In the genomic region with DNA sequence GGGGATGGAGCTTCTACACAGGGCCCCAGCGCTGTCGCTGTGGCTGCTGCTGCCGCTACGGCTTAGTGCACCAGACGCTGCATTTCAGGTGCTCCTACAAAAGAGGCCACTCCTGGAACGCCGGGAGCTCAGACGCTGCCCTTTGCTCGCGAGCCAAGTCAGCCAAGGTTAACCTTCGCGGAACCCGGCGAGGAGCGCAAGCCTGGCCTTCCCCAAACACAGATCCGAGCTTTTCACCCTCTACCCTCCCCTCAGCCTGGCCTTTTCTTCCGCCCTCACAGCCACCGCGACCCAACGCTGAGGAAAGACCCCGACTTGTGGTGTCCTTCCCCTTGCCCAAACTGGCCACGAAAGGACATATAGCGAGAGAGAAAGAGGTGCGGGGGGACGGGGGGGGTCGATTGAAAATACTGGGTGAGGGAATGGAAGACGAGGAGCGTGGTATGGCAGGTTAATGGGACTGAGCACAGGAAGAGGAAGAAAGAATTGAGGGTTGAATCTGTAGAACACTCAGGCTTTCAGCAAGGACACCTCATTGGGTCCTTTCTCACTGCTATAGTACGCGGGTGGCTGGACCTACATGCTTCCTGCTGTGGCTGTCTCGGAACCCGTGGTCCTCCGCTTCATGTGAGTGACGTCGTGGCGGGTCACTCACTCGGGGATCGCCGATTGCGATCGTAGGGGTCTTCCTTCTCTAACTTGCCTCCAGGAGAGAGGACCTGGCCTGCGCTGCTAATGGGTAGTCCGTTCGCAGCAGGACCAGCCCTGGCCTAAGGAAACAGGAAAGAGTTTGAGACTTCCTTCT, we compare ENCODE assay signal across 1 cellular context.
TF ChIP-seq lines count a peak whose summit lies in the region.

A gene (plus strand): TSS at position 583 of the 805 bp plus-strand sequence. CDS start 8,460 bp downstream, outside the sequence.
A gene (minus strand): TSS at position 242 of the 805 bp plus-strand sequence. CDS start 7,249 bp downstream, outside the sequence.

TF ChIP-seq in K562, 482 proteins besides CTCF, POLR2A, EP300 and RAD21 (continued from another document and continues in another):
- TF ChIP-seq, protein P1, sequence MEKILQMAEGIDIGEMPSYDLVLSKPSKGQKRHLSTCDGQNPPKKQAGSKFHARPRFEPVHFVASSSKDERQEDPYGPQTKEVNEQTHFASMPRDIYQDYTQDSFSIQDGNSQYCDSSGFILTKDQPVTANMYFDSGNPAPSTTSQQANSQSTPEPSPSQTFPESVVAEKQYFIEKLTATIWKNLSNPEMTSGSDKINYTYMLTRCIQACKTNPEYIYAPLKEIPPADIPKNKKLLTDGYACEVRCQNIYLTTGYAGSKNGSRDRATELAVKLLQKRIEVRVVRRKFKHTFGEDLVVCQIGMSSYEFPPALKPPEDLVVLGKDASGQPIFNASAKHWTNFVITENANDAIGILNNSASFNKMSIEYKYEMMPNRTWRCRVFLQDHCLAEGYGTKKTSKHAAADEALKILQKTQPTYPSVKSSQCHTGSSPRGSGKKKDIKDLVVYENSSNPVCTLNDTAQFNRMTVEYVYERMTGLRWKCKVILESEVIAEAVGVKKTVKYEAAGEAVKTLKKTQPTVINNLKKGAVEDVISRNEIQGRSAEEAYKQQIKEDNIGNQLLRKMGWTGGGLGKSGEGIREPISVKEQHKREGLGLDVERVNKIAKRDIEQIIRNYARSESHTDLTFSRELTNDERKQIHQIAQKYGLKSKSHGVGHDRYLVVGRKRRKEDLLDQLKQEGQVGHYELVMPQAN (IDR thresholded peaks at IDR 0.05; ENCODE audit: borderline replicate concordance): peak; percentile 75; the same call in 1 of the 2 replicates
- no peak for TF ChIP-seq NCOA4 (IDR thresholded peaks at IDR 0.05; ENCODE audit: partially characterized antibody)
- TF ChIP-seq, protein P2, sequence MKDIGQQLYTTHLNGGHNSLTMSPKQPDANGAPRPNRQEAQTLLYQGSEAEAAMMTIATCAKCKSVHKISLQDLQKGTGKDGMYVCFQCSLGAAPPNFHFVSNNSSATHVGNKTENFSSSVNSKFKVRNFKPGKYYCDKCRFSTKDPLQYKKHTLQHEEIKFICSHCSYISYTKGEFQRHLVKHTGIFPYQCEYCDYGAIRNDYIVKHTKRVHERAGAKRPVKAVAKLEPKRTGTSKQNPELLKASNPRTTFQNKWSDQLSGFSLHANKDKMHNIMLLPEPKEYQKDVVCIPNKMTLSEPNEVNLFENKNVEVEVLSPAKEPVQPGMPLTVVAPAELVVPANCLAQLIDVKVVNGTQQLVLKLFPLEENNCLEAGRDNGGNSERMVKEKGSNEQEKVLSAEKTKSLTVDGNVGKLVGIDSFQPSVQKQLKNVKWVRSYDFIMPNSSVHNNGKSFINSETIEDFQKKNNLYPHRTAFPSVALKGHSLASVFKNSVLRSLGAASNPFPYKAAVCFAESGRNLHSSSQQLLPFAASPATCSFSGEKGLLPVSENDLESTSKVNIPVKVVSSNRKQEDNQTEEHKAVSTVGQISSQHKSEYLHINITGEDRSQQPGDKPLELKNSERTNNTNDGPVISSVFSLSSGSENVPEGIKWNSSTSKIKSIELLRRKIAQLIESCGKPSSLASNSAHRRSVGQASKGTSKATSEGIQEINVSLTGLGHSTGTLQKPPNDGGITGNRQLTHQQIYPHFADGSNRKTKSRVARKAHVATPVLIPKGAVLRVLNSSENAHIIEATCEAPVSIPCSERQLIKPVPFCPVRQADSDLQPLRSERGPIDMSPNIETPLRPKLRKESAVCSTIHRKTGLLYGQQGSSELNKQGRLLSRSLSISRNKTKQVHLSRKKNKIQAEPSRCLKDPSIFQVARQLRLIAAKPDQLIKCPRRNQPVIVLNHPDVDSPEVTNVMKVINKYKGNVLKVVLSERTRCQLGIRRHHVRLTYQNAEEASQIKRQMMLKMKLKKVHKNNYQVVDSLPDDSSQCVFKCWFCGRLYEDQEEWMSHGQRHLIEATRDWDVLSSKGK (CRISPR knock-in tag; IDR thresholded peaks at IDR 0.05): no peak
- TF ChIP-seq, protein P3, sequence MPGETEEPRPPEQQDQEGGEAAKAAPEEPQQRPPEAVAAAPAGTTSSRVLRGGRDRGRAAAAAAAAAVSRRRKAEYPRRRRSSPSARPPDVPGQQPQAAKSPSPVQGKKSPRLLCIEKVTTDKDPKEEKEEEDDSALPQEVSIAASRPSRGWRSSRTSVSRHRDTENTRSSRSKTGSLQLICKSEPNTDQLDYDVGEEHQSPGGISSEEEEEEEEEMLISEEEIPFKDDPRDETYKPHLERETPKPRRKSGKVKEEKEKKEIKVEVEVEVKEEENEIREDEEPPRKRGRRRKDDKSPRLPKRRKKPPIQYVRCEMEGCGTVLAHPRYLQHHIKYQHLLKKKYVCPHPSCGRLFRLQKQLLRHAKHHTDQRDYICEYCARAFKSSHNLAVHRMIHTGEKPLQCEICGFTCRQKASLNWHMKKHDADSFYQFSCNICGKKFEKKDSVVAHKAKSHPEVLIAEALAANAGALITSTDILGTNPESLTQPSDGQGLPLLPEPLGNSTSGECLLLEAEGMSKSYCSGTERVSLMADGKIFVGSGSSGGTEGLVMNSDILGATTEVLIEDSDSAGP (CRISPR knock-in tag; IDR thresholded peaks at IDR 0.05): no peak
- peak; percentile 85; the same call in 1 of the 2 replicates for TF ChIP-seq ZZZ3 (IDR thresholded peaks at IDR 0.05)
- TF ChIP-seq KLF10 (CRISPR knock-in tag; IDR thresholded peaks at IDR 0.05): no peak
- TF ChIP-seq HDAC3 (IDR thresholded peaks at IDR 0.05; ENCODE audit: borderline replicate concordance, partially characterized antibody): no peak
- no peak for TF ChIP-seq JUN (IDR thresholded peaks at IDR 0.05; ENCODE audit: borderline replicate concordance, low read depth, low read length)
- TF ChIP-seq JUN (CRISPR knock-in tag; IDR thresholded peaks at IDR 0.05; ENCODE audit: borderline replicate concordance): no peak
- no peak for TF ChIP-seq ZNF12 (CRISPR knock-in tag; IDR thresholded peaks at IDR 0.05)
- peak; percentile 95; the same call in 1 of the 2 replicates for TF ChIP-seq KAT7 (CRISPR knock-in tag; IDR thresholded peaks at IDR 0.05; ENCODE audit: borderline replicate concordance)
- peak; percentile 99 for TF ChIP-seq DIDO1 (tag; IDR thresholded peaks at IDR 0.05; ENCODE audit: low read depth)
- TF ChIP-seq ZNF644 (tag; IDR thresholded peaks at IDR 0.05; ENCODE audit: low read depth): no peak
- TF ChIP-seq, protein P4, sequence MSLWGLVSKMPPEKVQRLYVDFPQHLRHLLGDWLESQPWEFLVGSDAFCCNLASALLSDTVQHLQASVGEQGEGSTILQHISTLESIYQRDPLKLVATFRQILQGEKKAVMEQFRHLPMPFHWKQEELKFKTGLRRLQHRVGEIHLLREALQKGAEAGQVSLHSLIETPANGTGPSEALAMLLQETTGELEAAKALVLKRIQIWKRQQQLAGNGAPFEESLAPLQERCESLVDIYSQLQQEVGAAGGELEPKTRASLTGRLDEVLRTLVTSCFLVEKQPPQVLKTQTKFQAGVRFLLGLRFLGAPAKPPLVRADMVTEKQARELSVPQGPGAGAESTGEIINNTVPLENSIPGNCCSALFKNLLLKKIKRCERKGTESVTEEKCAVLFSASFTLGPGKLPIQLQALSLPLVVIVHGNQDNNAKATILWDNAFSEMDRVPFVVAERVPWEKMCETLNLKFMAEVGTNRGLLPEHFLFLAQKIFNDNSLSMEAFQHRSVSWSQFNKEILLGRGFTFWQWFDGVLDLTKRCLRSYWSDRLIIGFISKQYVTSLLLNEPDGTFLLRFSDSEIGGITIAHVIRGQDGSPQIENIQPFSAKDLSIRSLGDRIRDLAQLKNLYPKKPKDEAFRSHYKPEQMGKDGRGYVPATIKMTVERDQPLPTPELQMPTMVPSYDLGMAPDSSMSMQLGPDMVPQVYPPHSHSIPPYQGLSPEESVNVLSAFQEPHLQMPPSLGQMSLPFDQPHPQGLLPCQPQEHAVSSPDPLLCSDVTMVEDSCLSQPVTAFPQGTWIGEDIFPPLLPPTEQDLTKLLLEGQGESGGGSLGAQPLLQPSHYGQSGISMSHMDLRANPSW (CRISPR knock-in tag; IDR thresholded peaks at IDR 0.05): no peak
- no peak for TF ChIP-seq HDGF (IDR thresholded peaks at IDR 0.05)
- no peak for TF ChIP-seq ZNF830 (CRISPR knock-in tag; IDR thresholded peaks at IDR 0.05)
- no peak for TF ChIP-seq XRCC3 (IDR thresholded peaks at IDR 0.05)
- TF ChIP-seq, protein P5, sequence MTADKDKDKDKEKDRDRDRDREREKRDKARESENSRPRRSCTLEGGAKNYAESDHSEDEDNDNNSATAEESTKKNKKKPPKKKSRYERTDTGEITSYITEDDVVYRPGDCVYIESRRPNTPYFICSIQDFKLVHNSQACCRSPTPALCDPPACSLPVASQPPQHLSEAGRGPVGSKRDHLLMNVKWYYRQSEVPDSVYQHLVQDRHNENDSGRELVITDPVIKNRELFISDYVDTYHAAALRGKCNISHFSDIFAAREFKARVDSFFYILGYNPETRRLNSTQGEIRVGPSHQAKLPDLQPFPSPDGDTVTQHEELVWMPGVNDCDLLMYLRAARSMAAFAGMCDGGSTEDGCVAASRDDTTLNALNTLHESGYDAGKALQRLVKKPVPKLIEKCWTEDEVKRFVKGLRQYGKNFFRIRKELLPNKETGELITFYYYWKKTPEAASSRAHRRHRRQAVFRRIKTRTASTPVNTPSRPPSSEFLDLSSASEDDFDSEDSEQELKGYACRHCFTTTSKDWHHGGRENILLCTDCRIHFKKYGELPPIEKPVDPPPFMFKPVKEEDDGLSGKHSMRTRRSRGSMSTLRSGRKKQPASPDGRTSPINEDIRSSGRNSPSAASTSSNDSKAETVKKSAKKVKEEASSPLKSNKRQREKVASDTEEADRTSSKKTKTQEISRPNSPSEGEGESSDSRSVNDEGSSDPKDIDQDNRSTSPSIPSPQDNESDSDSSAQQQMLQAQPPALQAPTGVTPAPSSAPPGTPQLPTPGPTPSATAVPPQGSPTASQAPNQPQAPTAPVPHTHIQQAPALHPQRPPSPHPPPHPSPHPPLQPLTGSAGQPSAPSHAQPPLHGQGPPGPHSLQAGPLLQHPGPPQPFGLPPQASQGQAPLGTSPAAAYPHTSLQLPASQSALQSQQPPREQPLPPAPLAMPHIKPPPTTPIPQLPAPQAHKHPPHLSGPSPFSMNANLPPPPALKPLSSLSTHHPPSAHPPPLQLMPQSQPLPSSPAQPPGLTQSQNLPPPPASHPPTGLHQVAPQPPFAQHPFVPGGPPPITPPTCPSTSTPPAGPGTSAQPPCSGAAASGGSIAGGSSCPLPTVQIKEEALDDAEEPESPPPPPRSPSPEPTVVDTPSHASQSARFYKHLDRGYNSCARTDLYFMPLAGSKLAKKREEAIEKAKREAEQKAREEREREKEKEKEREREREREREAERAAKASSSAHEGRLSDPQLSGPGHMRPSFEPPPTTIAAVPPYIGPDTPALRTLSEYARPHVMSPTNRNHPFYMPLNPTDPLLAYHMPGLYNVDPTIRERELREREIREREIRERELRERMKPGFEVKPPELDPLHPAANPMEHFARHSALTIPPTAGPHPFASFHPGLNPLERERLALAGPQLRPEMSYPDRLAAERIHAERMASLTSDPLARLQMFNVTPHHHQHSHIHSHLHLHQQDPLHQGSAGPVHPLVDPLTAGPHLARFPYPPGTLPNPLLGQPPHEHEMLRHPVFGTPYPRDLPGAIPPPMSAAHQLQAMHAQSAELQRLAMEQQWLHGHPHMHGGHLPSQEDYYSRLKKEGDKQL (CRISPR knock-in tag; IDR thresholded peaks at IDR 0.05; ENCODE audit: borderline replicate concordance): no peak
- TF ChIP-seq TOE1 (IDR thresholded peaks at IDR 0.05; ENCODE audit: borderline replicate concordance): peak; percentile 81
- no peak for TF ChIP-seq TOE1 (CRISPR knock-in tag; IDR thresholded peaks at IDR 0.05; ENCODE audit: borderline replicate concordance, low read depth)
- TF ChIP-seq, protein P6, sequence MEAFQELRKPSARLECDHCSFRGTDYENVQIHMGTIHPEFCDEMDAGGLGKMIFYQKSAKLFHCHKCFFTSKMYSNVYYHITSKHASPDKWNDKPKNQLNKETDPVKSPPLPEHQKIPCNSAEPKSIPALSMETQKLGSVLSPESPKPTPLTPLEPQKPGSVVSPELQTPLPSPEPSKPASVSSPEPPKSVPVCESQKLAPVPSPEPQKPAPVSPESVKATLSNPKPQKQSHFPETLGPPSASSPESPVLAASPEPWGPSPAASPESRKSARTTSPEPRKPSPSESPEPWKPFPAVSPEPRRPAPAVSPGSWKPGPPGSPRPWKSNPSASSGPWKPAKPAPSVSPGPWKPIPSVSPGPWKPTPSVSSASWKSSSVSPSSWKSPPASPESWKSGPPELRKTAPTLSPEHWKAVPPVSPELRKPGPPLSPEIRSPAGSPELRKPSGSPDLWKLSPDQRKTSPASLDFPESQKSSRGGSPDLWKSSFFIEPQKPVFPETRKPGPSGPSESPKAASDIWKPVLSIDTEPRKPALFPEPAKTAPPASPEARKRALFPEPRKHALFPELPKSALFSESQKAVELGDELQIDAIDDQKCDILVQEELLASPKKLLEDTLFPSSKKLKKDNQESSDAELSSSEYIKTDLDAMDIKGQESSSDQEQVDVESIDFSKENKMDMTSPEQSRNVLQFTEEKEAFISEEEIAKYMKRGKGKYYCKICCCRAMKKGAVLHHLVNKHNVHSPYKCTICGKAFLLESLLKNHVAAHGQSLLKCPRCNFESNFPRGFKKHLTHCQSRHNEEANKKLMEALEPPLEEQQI (IDR thresholded peaks at IDR 0.05): peak; percentile 82; the same call in 1 of the 2 replicates
- no peak for TF ChIP-seq KLF1 (tag; IDR thresholded peaks at IDR 0.05)
- TF ChIP-seq, protein P7, sequence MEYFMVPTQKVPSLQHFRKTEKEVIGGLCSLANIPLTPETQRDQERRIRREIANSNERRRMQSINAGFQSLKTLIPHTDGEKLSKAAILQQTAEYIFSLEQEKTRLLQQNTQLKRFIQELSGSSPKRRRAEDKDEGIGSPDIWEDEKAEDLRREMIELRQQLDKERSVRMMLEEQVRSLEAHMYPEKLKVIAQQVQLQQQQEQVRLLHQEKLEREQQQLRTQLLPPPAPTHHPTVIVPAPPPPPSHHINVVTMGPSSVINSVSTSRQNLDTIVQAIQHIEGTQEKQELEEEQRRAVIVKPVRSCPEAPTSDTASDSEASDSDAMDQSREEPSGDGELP (CRISPR knock-in tag; IDR thresholded peaks at IDR 0.05; ENCODE audit: borderline replicate concordance): peak; percentile 59; the same call in 1 of the 2 replicates
- no peak for TF ChIP-seq ZNF584 (CRISPR knock-in tag; IDR thresholded peaks at IDR 0.05; ENCODE audit: low read depth)
- TF ChIP-seq, protein P8, sequence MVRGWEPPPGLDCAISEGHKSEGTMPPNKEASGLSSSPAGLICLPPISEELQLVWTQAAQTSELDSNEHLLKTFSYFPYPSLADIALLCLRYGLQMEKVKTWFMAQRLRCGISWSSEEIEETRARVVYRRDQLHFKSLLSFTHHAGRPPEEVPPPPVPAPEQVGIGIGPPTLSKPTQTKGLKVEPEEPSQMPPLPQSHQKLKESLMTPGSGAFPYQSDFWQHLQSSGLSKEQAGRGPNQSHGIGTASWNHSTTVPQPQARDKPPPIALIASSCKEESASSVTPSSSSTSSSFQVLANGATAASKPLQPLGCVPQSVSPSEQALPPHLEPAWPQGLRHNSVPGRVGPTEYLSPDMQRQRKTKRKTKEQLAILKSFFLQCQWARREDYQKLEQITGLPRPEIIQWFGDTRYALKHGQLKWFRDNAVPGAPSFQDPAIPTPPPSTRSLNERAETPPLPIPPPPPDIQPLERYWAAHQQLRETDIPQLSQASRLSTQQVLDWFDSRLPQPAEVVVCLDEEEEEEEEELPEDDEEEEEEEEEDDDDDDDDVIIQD (CRISPR knock-in tag; IDR thresholded peaks at IDR 0.05): no peak
- 0 out of 2 replicates have a peak, but pooled peaks have one; percentile 29 for TF ChIP-seq DPF2 (IDR thresholded peaks at IDR 0.05)
- no peak for TF ChIP-seq ZC3H4 (CRISPR knock-in tag; IDR thresholded peaks at IDR 0.05; ENCODE audit: borderline replicate concordance)
- TF ChIP-seq CBX2 (IDR thresholded peaks at IDR 0.05; ENCODE audit: insufficient read depth, low read length, poor library complexity, severe bottlenecking): no peak
- no peak for TF ChIP-seq ZNF347 (CRISPR knock-in tag; IDR thresholded peaks at IDR 0.05; ENCODE audit: low read depth)
